In genomic region chr11:82738116-82738515, GRCh38 we compare ENCODE assay signal across 28 cellular contexts. TPM values are rescaled to one million over a fixed set of nuclear protein-coding genes. Genes with fewer than 3 reads are reported as not detected.
A peak's percentile ranks its signal among the peaks of the same experiment; 100 is the strongest.
DNase-seq lines count a peak whose midpoint lies in the region; ATAC-seq and TF ChIP-seq lines count a peak whose summit lies in the region.
"Had no signal": no experiment of that assay in that cellular context is flagged by ENCODE, and none has a peak within 500 bp of the region (broad histone marks: within the 10 kb centered on the region; RNA-seq: fewer than 3 reads in every experiment).

No MANE protein-coding gene starts in this region.

- H3K4me3 ChIP-seq in A673 (ENCODE audit: low read depth, low read length, poor library complexity, severe bottlenecking): no peak overlapping the region
- H3K4me3 ChIP-seq in HAP-1: no peak overlapping the region
- H3K4me3 ChIP-seq in SJCRH30: no peak overlapping the region
- H3K4me3 ChIP-seq: BLaER1 had no signal

- peaks cover 5% of the 10 kb centered on the region for H3K4me1 ChIP-seq in A673 (ENCODE audit: insufficient read depth, low read length, poor library complexity, severe bottlenecking)
- 0 out of 2 replicates have a peak, but pooled peaks cover 3% of the 10 kb centered on the region for H3K4me1 ChIP-seq in HAP-1
- H3K4me1 ChIP-seq in SJCRH30: no peaks in the 10 kb centered on the region
- H3K4me1 ChIP-seq: BLaER1 had no signal

- no peaks in the 10 kb centered on the region for H3K36me3 ChIP-seq in A673 (ENCODE audit: insufficient read depth, low read length, poor library complexity, severe bottlenecking)
- no peaks in the 10 kb centered on the region for H3K36me3 ChIP-seq in HAP-1 (replicated peaks)
- H3K36me3 ChIP-seq in SJCRH30: no peaks in the 10 kb centered on the region
- H3K36me3 ChIP-seq: BLaER1 had no signal

- no peak for TF ChIP-seq CTCF in A673 (conservative IDR thresholded peaks at IDR 0.05; ENCODE audit: low read depth, low read length)

- H3K27ac ChIP-seq in A673 (ENCODE audit: low read depth, low read length, poor library complexity, severe bottlenecking): no peak overlapping the region
- H3K27ac ChIP-seq in SJCRH30: no peak overlapping the region
- H3K27ac ChIP-seq: BLaER1, HL-60, KMS-11 had no signal

- H3K9me3 ChIP-seq in A673 (ENCODE audit: low read depth, low read length, poor library complexity, severe bottlenecking) (no peaks in the 10 kb centered on the region), HAP-1 (no peaks in the 10 kb centered on the region), SJCRH30 (replicated peaks) (no peaks in the 10 kb centered on the region)
- H3K9me3 ChIP-seq: BLaER1 had no signal

- in situ Hi-C loops in HAP-1 (cut with MboI; ENCODE audit: low sequenced_read_pairs): no loop called here

- peak; percentile 56 for DNase-seq in A673 (ENCODE audit: low spot score)
- peak; percentile 7 to 49 for DNase-seq in HAP-1 (ENCODE audit: low spot score in 2 of 2)
- peak; percentile 16 to 50 for DNase-seq in SJCRH30
- DNase-seq in left kidney (ENCODE audit: low read depth, low spot score): peak; percentile 17
- no peak for DNase-seq in effector CD8-positive, alpha-beta T cell (lab: John Stamatoyannopoulos, UW)
- DNase-seq in SW 1271 (lab: John Stamatoyannopoulos, UW): no peak
- DNase-seq: CD4-positive, CD25-positive, alpha-beta regulatory T cell; DMS79; GF-D8; H9; HFFc6; NCI-H1048; NCI-H1417; NCI-H1694; NCI-H2029 treated with DMSO at 0.1 percent for 48 hours; NCI-H2171; NCI-H226; NCI-H510A; NCI-H774; Right ventricle myocardium superior; RPMI8226 had no signal

- intact Hi-C loops in A673 (cut with micrococcal nuclease; ENCODE audit: unreplicated experiment): loop anchor here (10.0 kb wide), 1 partner anchor 517 kb away; no protein-coding TSS in a partner anchor

- ATAC-seq in GM18511 (IDR thresholded peaks at IDR 0.05; ENCODE audit: unreplicated experiment) (no peak), GM21515 (IDR thresholded peaks at IDR 0.05; ENCODE audit: unreplicated experiment) (no peak)

- H3K27me3 ChIP-seq in A673 (replicated peaks; ENCODE audit: insufficient read depth, low read depth, low read length, poor library complexity) (peaks cover 22% of the 10 kb centered on the region), HAP-1 (ENCODE audit: low read depth) (peaks cover 17% of the 10 kb centered on the region), SJCRH30 (peaks cover 5% of the 10 kb centered on the region; the same call in 1 of the 2 replicates)

- POLR2A ChIA-PET in A673 (lab: Charles Lee; ENCODE audit: low non-redundant PET): no interaction called here

- BruUV-seq in A673 (replicated peaks; lab: Mats Ljungman, UMichigan): no TSS peak

- CTCF ChIA-PET in A673 (lab: Charles Lee): no interaction called here

RNA-seq across cellular contexts. Expression of gene FAM181B, which starts 4.5 kb away (rescaled TPM):
- total RNA-seq in A673 (2021): 0.15 TPM in 1 of 2 replicates, not detected in the other
- total RNA-seq in SJCRH30 (2014; rRNA removed; shearing (Covaris generic)): not detected in 2 replicates
- total RNA-seq: A172; CD4-positive, CD25-positive, alpha-beta regulatory T cell; HFFc6; T-helper 1 cell treated with Interleukin-12 subunit alpha and Interleukin-12 subunit beta and Interleukin-4 antibody, amounts not matched to agents 30 ng/mL and 1 ng/mL, for 36 hours had no signal

Comparison
In these comparisons a context has a peak if more than half of its experiments do, and no peak if none do; other contexts are left out.
1. DNase-seq: peak in A673 (single experiment), HAP-1 (2 of 2), SJCRH30 (2 of 2) and left kidney (single experiment); none in effector CD8-positive, alpha-beta T cell (single experiment) and SW 1271 (0 of 2).